Comparison of ENCODE assay signal across 8 cellular contexts in the genomic region with DNA sequence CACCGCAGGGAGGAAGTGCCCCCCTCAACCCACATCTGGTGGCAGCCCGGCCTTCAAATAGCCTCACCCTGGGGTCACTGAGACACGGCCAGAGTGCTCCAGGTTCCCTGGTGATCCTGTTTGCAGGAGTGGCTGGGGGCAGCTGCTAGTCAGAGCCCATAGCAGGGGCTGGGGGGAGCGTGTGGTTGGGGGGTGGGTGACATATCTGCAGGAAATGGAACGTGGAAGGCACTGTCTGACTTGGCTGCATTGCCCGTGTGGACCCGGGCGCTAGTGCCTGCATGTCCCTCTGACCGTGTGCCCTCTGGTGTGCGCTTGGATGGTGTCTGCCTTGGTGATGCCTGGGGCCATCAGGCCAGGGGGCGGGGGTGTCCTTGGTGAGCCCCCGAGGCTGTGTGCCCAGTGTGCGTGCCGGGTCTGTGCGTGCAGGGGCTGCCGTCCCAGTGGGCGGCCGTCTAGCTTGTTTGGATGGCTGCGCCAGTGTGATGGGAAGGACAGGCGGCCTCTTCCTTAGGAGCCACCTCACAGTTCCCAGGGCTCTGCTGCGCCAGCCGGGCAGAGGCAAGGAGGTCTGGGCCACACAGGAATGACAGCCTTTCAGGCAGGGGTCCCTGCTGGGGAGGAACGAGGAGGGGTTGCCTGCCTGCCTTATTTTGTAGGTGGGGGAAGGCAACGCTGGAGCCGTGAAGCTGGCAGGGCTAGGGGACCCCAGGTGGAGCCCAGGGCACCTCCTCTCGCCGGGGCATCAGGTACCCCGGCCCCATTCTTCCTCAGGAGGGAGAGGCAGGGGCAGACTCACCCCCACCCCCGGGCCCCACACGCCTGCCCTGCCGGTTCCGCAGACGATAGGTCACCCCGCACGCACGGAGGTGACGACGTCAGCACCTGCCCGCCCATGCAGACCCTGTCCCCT. TPM values are rescaled to one million over a fixed set of nuclear protein-coding genes. Genes with fewer than 3 reads are reported as not detected.
A peak's percentile ranks its signal among the peaks of the same experiment; 100 is the strongest.
DNase-seq lines count a peak whose midpoint lies in the region; ATAC-seq, FAIRE-seq and TF ChIP-seq lines count a peak whose summit lies in the region.

No MANE protein-coding gene starts in this region.

- peaks cover 8% of the 10 kb centered on the region for H3K4me1 ChIP-seq in ACC112 (ENCODE audit: control insufficient read depth, insufficient read depth, low read length, unreplicated experiment)
- H3K4me1 ChIP-seq in HCT116 (ENCODE audit: control insufficient read depth in 1 of 2, insufficient read depth in 2 of 2, low read length in 2 of 2): peaks cover 4 to 33% of the 10 kb centered on the region in 2 experiments; a peak in 3 of 4 replicates
- H3K4me1 ChIP-seq in K562 (replicated peaks in 1 of 2; ENCODE audit: control insufficient read depth in 2 of 2, insufficient read depth in 2 of 2, low read length in 2 of 2): peaks cover 3 to 52% of the 10 kb centered on the region in 2 experiments; a peak in 3 of 5 replicates
- peaks cover 0 to 28% (median 19%) of the 10 kb centered on the region in 4 donors for H3K4me1 ChIP-seq in tibial nerve

- no peak for DNase-seq in HCT116 (ENCODE audit: low read depth, low spot score)
- DNase-seq in K562 (ENCODE audit: extremely low read depth in 1 of 4, low spot score in 3 of 4): no peak
- no peak for DNase-seq in left colon
- DNase-seq in tibial nerve (ENCODE audit: low spot score in 2 of 2): no peak
- DNase-seq in glomerular visceral epithelial cell (ENCODE audit: extremely low spot score): no peak
- DNase-seq in HuH-7.5 (ENCODE audit: low spot score): no peak
- DNase-seq in NCI-H2107 treated with DMSO at 0.1 percent for 48 hours (lab: John Stamatoyannopoulos, UW; ENCODE audit: unreplicated experiment): no peak

- H3K9me2 ChIP-seq in HCT116 (ENCODE audit: insufficient read depth): no peaks in the 10 kb centered on the region

- H2AFZ ChIP-seq in ACC112 (ENCODE audit: low read length, unreplicated experiment) (no peak overlapping the region), HCT116 (ENCODE audit: low read depth, low read length, poor library complexity, severe bottlenecking) (no peak overlapping the region), K562 (ENCODE audit: low read depth, low read length) (peak overlapping the region; percentile 76)

- H3K9me1 ChIP-seq in K562 (ENCODE audit: control insufficient read depth, insufficient read depth, low read length): no peaks in the 10 kb centered on the region

- H3K27ac ChIP-seq in ACC112 (ENCODE audit: low read depth, low read length): no peak overlapping the region
- peak overlapping the region; percentile 7; the same call in 1 of the 2 replicates for H3K27ac ChIP-seq in HCT116 (ENCODE audit: low read depth, low read length)
- H3K27ac ChIP-seq in K562 (ENCODE audit: extremely low read depth, low read depth, low read length): no peak overlapping the region
- H3K27ac ChIP-seq in tibial nerve: peak overlapping the region in 1 of 4 donors; percentile 55

- peak; percentile 23 for ATAC-seq in HCT116
- no peak for ATAC-seq in K562
- peak; percentile 12 for ATAC-seq in left colon

- in situ Hi-C loops in K562 (cut with MboI): loop anchor here (5.0 kb wide), 1 partner anchor 252 kb away; no protein-coding TSS in a partner anchor

- RAD21 ChIA-PET in HCT116 (lab: Charles Lee; ENCODE audit: low non-redundant PET in 1 of 2, low total read pairs in 2 of 2, uncharacterized antibody in 2 of 2, unreplicated experiment in 2 of 2): no interaction called here

- TF ChIP-seq CTCF in HCT116 (IDR thresholded peaks at IDR 0.05 in 2 of 3, conservative IDR thresholded peaks at IDR 0.05 in 1 of 3; ENCODE audit: borderline replicate concordance in 1 of 3, insufficient read depth in 1 of 3, low read depth in 2 of 3, low read length in 2 of 3): no peak
- no peak for TF ChIP-seq CTCF in K562 (IDR thresholded peaks at IDR 0.05 in 2 of 3, conservative IDR thresholded peaks at IDR 0.05 in 1 of 3; ENCODE audit: insufficient read depth in 2 of 3, low read depth in 1 of 3, low read length in 3 of 3)
- no peak for TF ChIP-seq CTCF in tibial nerve (IDR thresholded peaks at IDR 0.05)

- CTCF ChIA-PET in HCT116 (lab: Charles Lee) (interaction anchor here (0.6 to 1.9 kb wide), 11 partner anchors 9 to 256 kb away, joined by 3 to 13 read pairs (median 4); no protein-coding TSS in a partner anchor), K562 (lab: Yijun Ruan, JAX; ENCODE audit: low intra/inter-chr PET ratio) (no interaction called here)

- POLR2A ChIA-PET in HCT116 (lab: Charles Lee) (interaction anchor here (0.8 to 1.3 kb wide), 5 partner anchors 9 to 371 kb away, joined by 3 to 6 read pairs (median 4); a partner anchor contains a TSS), K562 (lab: Yijun Ruan, JAX) (interaction anchor here (0.6 kb wide), 2 partner anchors 125 to 169 kb away, joined by 3 to 4 read pairs; no protein-coding TSS in a partner anchor)

- TF ChIP-seq POLR2A in HCT116 (IDR thresholded peaks at IDR 0.05; ENCODE audit: borderline replicate concordance, extremely low read depth, insufficient read depth, insufficient read length) (no peak), K562 (conservative IDR thresholded peaks at IDR 0.05) (no peak), tibial nerve (IDR thresholded peaks at IDR 0.05) (no peak)

- H3K9me3 ChIP-seq in HCT116 (ENCODE audit: control insufficient read depth in 1 of 2, insufficient read depth in 1 of 2, low read depth in 1 of 2, low read length in 2 of 2) (no peaks in the 10 kb centered on the region), K562 (replicated peaks; ENCODE audit: control insufficient read depth, insufficient read depth, low read depth, low read length) (no peaks in the 10 kb centered on the region), tibial nerve (no peaks in the 10 kb centered on the region)

- no peaks in the 10 kb centered on the region for H3K36me3 ChIP-seq in ACC112 (ENCODE audit: insufficient read depth, low read length)
- no peaks in the 10 kb centered on the region for H3K36me3 ChIP-seq in HCT116 (ENCODE audit: control insufficient read depth in 1 of 2, insufficient read depth in 2 of 2, low read length in 2 of 2)
- H3K36me3 ChIP-seq in K562 (ENCODE audit: control insufficient read depth, insufficient read depth, low read length): no peaks in the 10 kb centered on the region
- H3K36me3 ChIP-seq in tibial nerve: no peaks in the 10 kb centered on the region

- BruUV-seq in HCT116 (replicated peaks; lab: Mats Ljungman, UMichigan): TSS peak; percentile 58
- BruUV-seq in K562 (replicated peaks; lab: Mats Ljungman, UMichigan): no TSS peak

- no peaks in the 10 kb centered on the region for H4K20me1 ChIP-seq in HCT116 (ENCODE audit: insufficient read depth)
- peaks cover 12% of the 10 kb centered on the region; the same call in 1 of the 2 replicates for H4K20me1 ChIP-seq in K562 (replicated peaks; ENCODE audit: control insufficient read depth, insufficient read depth, low read length)

- H3K27me3 ChIP-seq in ACC112 (ENCODE audit: insufficient read depth, low read length) (no peaks in the 10 kb centered on the region), HCT116 (ENCODE audit: insufficient read depth, low read length) (no peaks in the 10 kb centered on the region), K562 (ENCODE audit: control insufficient read depth in 2 of 2, insufficient read depth in 2 of 2, low read length in 2 of 2) (no peaks in the 10 kb centered on the region), tibial nerve (peaks cover 0 to 28% of the 10 kb centered on the region in 2 donors)

- H3K79me2 ChIP-seq in ACC112 (ENCODE audit: control insufficient read depth, insufficient read depth, low read length, unreplicated experiment) (no peaks in the 10 kb centered on the region), HCT116 (ENCODE audit: insufficient read depth, low read length) (no peaks in the 10 kb centered on the region), K562 (ENCODE audit: control insufficient read depth, insufficient read depth, low read length) (no peaks in the 10 kb centered on the region)

- H3K9ac ChIP-seq in HCT116 (ENCODE audit: low read length) (peak overlapping the region; percentile 56), K562 (ENCODE audit: insufficient read depth in 1 of 2, low read depth in 2 of 2, low read length in 2 of 2) (peak overlapping the region in 1 of 2 experiments; percentile 23; a peak in 2 of 4 replicates)

- no peak for FAIRE-seq in K562 (lab: Jason Lieb, UNC)

- no peak for TF ChIP-seq RAD21 in HCT116 (IDR thresholded peaks at IDR 0.05; ENCODE audit: low read depth)
- TF ChIP-seq RAD21 in K562 (CRISPR knock-in tag; conservative IDR thresholded peaks at IDR 0.05 in 1 of 2, IDR thresholded peaks at IDR 0.05 in 1 of 2): no peak

- peak overlapping the region; percentile 49 for H3K4me3 ChIP-seq in ACC112 (ENCODE audit: low read depth, low read length)
- peak overlapping the region; percentile 57 to 60 for H3K4me3 ChIP-seq in HCT116 (replicated peaks in 1 of 2; ENCODE audit: low read depth in 1 of 2, low read length in 2 of 2)
- H3K4me3 ChIP-seq in K562: peak overlapping the region; percentile 3; the same call in 1 of the 2 replicates
- peak overlapping the region in 3 of 4 donors; percentile 35 to 45 (median 37) for H3K4me3 ChIP-seq in tibial nerve

- 62% methylated on average over 12 of the region's 39 CpGs for WGBS in K562 (ENCODE audit: insufficient coverage, low coverage, missing lambda C conversion rate)
- WGBS in tibial nerve, 2 donors: 9 to 10% methylated on average over 24 to 29 of the region's 39 CpGs

- H3K4me2 ChIP-seq in HCT116 (ENCODE audit: low read length) (peak overlapping the region; percentile 84), K562 (ENCODE audit: insufficient read depth, low read length) (peak overlapping the region; percentile 56; the same call in 1 of the 2 replicates)

- TF ChIP-seq EP300 in K562 (IDR thresholded peaks at IDR 0.05; ENCODE audit: low read length) (no peak), tibial nerve (IDR thresholded peaks at IDR 0.05) (no peak)

- intact Hi-C loops in HCT116 (cut with micrococcal nuclease): no loop called here
- intact Hi-C loops in K562 (cut with micrococcal nuclease): no loop called here
- intact Hi-C loops in left colon (cut with DNase I, micrococcal nuclease): no loop called here

RNA-seq across cellular contexts. Expression of a gene that starts 0.6 kb away (rescaled TPM):
- total RNA-seq in HCT116 (2021; ENCODE audit: unreplicated experiment): 8.6 TPM
- polyA plus RNA-seq in HCT116 (2012): 8.2 and 8.9 TPM in 2 replicates
- total RNA-seq in K562 (2011; cell fraction: chromatin; rRNA removed; ENCODE audit: low replicate concordance): 1.3 and 1.9 TPM in 2 replicates
- total RNA-seq in K562 (2011; cell fraction: nucleolus; rRNA removed): 1.8 TPM in 2 replicates
- total RNA-seq in K562 (2011; cell fraction: nucleoplasm; rRNA removed): 0.51 and 2.0 TPM in 2 replicates
- 0.18 and 0.37 TPM in 2 replicates for total RNA-seq in K562 (2014; rRNA removed)
- total RNA-seq in K562 (2014; rRNA removed; fragmentation: Illumina TruSeq; extraction: Trizol): 0.22 and 0.62 TPM in 2 replicates
- total RNA-seq in K562 (2015; rRNA removed; fragmentation: Illumina TruSeq; extraction: Trizol): 0.14 and 0.26 TPM in 2 replicates
- 0.85 and 0.95 TPM in 2 replicates for total RNA-seq in K562 (2021)
- 0.24 and 0.61 TPM in 2 replicates for polyA plus RNA-seq in K562 (2011; rRNA removed)
- polyA plus RNA-seq in K562 (2011; cell fraction: cytosol; rRNA removed): 0.65 and 0.98 TPM in 2 replicates
- polyA plus RNA-seq in K562 (2011; cell fraction: nucleus; rRNA removed): 2.1 and 3.5 TPM in 2 replicates
- polyA plus RNA-seq in K562 (2012): 0.85 and 1.0 TPM in 2 replicates
- 0.14 and 0.28 TPM in 2 replicates for polyA plus RNA-seq in K562 (2014; fragmentation: Illumina TruSeq; extraction: Trizol)
- under 1 TPM; 0.06 to 0.07 TPM for polyA plus RNA-seq in K562 (2014; fragmentation: Nextera tagmentation; extraction: Ambion mirVana)
- 0.53 and 0.81 TPM in 2 replicates for polyA plus RNA-seq in K562 (2014; rRNA removed)
- polyA minus RNA-seq in K562 (2011; rRNA and poly(A)+ RNA removed): 0.24 and 0.42 TPM in 2 replicates
- polyA minus RNA-seq in K562 (2011; cell fraction: cytosol; rRNA and poly(A)+ RNA removed): 1.4 TPM in 1 of 2 replicates, not detected in the other
- 1.2 TPM in 2 replicates for polyA minus RNA-seq in K562 (2011; cell fraction: nucleus; rRNA and poly(A)+ RNA removed)
- total RNA-seq in left colon: 1 to 10 TPM; 4.2 to 7.3 TPM
- total RNA-seq in tibial nerve: 10 to 100 TPM in 1 of 4 donors, 1 to 10 TPM in 3; 3.9 to 12.6 (median 5.9) TPM

RNA-seq across cellular contexts. Expression of a gene that starts 14.7 kb away (rescaled TPM):
- total RNA-seq in HCT116 (2021; ENCODE audit: unreplicated experiment): 26.6 TPM
- polyA plus RNA-seq in HCT116 (2012): 13.3 and 15.1 TPM in 2 replicates
- 102 and 113 TPM in 2 replicates for total RNA-seq in K562 (2011; cell fraction: chromatin; rRNA removed; ENCODE audit: low replicate concordance)
- total RNA-seq in K562 (2011; cell fraction: nucleolus; rRNA removed): 84.7 and 97.7 TPM in 2 replicates
- total RNA-seq in K562 (2011; cell fraction: nucleoplasm; rRNA removed): 88.4 and 88.6 TPM in 2 replicates
- 28.1 and 33.9 TPM in 2 replicates for total RNA-seq in K562 (2014; rRNA removed)
- 19.8 and 21.4 TPM in 2 replicates for total RNA-seq in K562 (2014; rRNA removed; fragmentation: Illumina TruSeq; extraction: Trizol)
- total RNA-seq in K562 (2015; rRNA removed; fragmentation: Illumina TruSeq; extraction: Trizol): 19.3 and 20.2 TPM in 2 replicates
- 24.4 and 28.5 TPM in 2 replicates for total RNA-seq in K562 (2021)
- polyA plus RNA-seq in K562 (2011; rRNA removed): 23.7 and 29.2 TPM in 2 replicates
- 11.1 and 23.6 TPM in 2 replicates for polyA plus RNA-seq in K562 (2011; cell fraction: cytosol; rRNA removed)
- polyA plus RNA-seq in K562 (2011; cell fraction: nucleus; rRNA removed): 78.8 and 120 TPM in 2 replicates
- polyA plus RNA-seq in K562 (2012): 17.5 and 21.5 TPM in 2 replicates
- 18.3 and 19.3 TPM in 2 replicates for polyA plus RNA-seq in K562 (2014; fragmentation: Illumina TruSeq; extraction: Trizol)
- polyA plus RNA-seq in K562 (2014; fragmentation: Nextera tagmentation; extraction: Ambion mirVana): 1 to 10 TPM; 9.2 to 9.6 TPM
- polyA plus RNA-seq in K562 (2014; rRNA removed): 37.2 and 40.9 TPM in 2 replicates
- 25.0 and 25.3 TPM in 2 replicates for polyA minus RNA-seq in K562 (2011; rRNA and poly(A)+ RNA removed)
- polyA minus RNA-seq in K562 (2011; cell fraction: cytosol; rRNA and poly(A)+ RNA removed): 9.0 and 16.0 TPM in 2 replicates
- 47.0 and 59.0 TPM in 2 replicates for polyA minus RNA-seq in K562 (2011; cell fraction: nucleus; rRNA and poly(A)+ RNA removed)
- total RNA-seq in left colon: 10 to 100 TPM; 11.4 to 13.8 TPM
- total RNA-seq in tibial nerve: 10 to 100 TPM; 41.0 to 82.5 (median 45.2) TPM

Comparison
In these comparisons a context has a peak if more than half of its experiments do, and no peak if none do; other contexts are left out.
1. H3K4me3 ChIP-seq: peak in every context shown above with its lines; median percentile 58 in HCT116; 49 in ACC112; 37 in tibial nerve; 3 in K562.